Comparison of ENCODE assay signal across 8 cellular contexts in genomic region chr3:152508705-152509104, GRCh38.
DNase-seq lines count a peak whose midpoint lies in the region; ATAC-seq, FAIRE-seq and TF ChIP-seq lines count a peak whose summit lies in the region.

No MANE protein-coding gene starts in this region.

- no peaks in the 10 kb centered on the region for H3K36me3 ChIP-seq in heart right ventricle

- no peaks in the 10 kb centered on the region for H3K27me3 ChIP-seq in heart right ventricle

- peak; percentile 55 for FAIRE-seq in islet of Langerhans (lab: Jason Lieb, UNC)

- TF ChIP-seq CTCF in heart right ventricle (IDR thresholded peaks at IDR 0.05) (peak; percentile 16 to 68 (median 52)), foreskin fibroblast (IDR thresholded peaks at IDR 0.05; ENCODE audit: low read depth, low read length) (no peak)

- DNase-seq in heart right ventricle, result no peak
- DNase-seq in Right ventricle myocardium inferior (ENCODE audit: missing footprints), result no peak
- peak; percentile 11 for DNase-seq in SW480 (ENCODE audit: low spot score)
- DNase-seq in foreskin fibroblast, result no peak
- no peak for DNase-seq in NCI-H2107 (lab: John Stamatoyannopoulos, UW)

- peaks cover 0 to 3% (median 0%) of the 10 kb centered on the region in 9 donors for H3K4me1 ChIP-seq in heart right ventricle

- ATAC-seq in heart right ventricle (peak in 2 of 8 donors; percentile 55), Right ventricle myocardium inferior (no peak), HG02763 (IDR thresholded peaks at IDR 0.05; ENCODE audit: unreplicated experiment) (no peak), HG03439 (IDR thresholded peaks at IDR 0.05; ENCODE audit: unreplicated experiment) (no peak)

- H3K27ac ChIP-seq in heart right ventricle, result no peak overlapping the region

- 82 to 91% methylated on average over 1 of the region's 1 CpG for WGBS in heart right ventricle, 2 donors

- peaks cover 0 to 4% (median 0%) of the 10 kb centered on the region in 11 donors for H3K9me3 ChIP-seq in heart right ventricle

- H3K4me3 ChIP-seq in heart right ventricle (no peak overlapping the region), foreskin fibroblast (ENCODE audit: low read depth in 1 of 2, low read length in 2 of 2) (no peak overlapping the region)

- intact Hi-C loops in heart right ventricle (cut with DNase I) (loop anchor here (1.0 to 10.0 kb wide), 6 partner anchors 64 to 456 kb away; partner anchors contain the start of gene P2RY1 (in 1 of the 10)), Right ventricle myocardium inferior (cut with DNase I) (loop anchor here (2.0 to 10.0 kb wide), 2 partner anchors 66 to 426 kb away; no protein-coding TSS in a partner anchor)
